21 cellular contexts compared by ENCODE assay signal in genomic region chr4:94828882-94829281, GRCh38.
"Had no signal": no experiment of that assay in that cellular context is flagged by ENCODE, and none has a peak within 500 bp of the region (broad histone marks: within the 10 kb centered on the region; RNA-seq: fewer than 3 reads in every experiment).

No MANE protein-coding gene starts in this region.

- H3K27ac Mint-ChIP-seq: activated CD4-positive, alpha-beta T cell treated with anti-CD3 and anti-CD28 coated beads, Interleukin-2, amount 10 ng/mL, durations not matched to agents 24 days and 14 days; activated CD8-positive, alpha-beta T cell treated with anti-CD3 and anti-CD28 coated beads for 36 hours; activated naive CD8-positive, alpha-beta T cell treated with anti-CD3 and anti-CD28 coated beads, Interleukin-2, amount 10 ng/mL, durations not matched to agents 7 days and 5 days; activated T-helper 17 cell treated with anti-CD3 and anti-CD28 coated beads, Interleukin-2, amount 50 U/mL, for 72 hours; stimulated activated naive CD8-positive, alpha-beta T cell treated with anti-CD3 and anti-CD28 coated beads, Interleukin-15, Interleukin-2, amounts not matched to agents 100 ng/mL and 50 ng/mL, for 24 hours had no signal

- H3K27ac ChIP-seq: brain microvascular endothelial cell, tibial nerve had no signal

- H3K4me3 Mint-ChIP-seq: activated CD4-positive, alpha-beta T cell treated with anti-CD3 and anti-CD28 coated beads, Interleukin-2, amount 10 ng/mL, durations not matched to agents 24 days and 14 days; activated CD8-positive, alpha-beta T cell treated with anti-CD3 and anti-CD28 coated beads for 36 hours; activated naive CD8-positive, alpha-beta T cell treated with anti-CD3 and anti-CD28 coated beads, Interleukin-2, amount 10 ng/mL, durations not matched to agents 7 days and 5 days; activated T-helper 17 cell treated with anti-CD3 and anti-CD28 coated beads, Interleukin-2, amount 50 U/mL, for 72 hours; stimulated activated naive CD8-positive, alpha-beta T cell treated with anti-CD3 and anti-CD28 coated beads, Interleukin-15, Interleukin-2, amounts not matched to agents 100 ng/mL and 50 ng/mL, for 24 hours had no signal

- H3K9me3 ChIP-seq: tibial nerve had no signal

- FAIRE-seq: islet of Langerhans, urothelium cell line had no signal

- ATAC-seq: activated CD8-positive, alpha-beta T cell treated with anti-CD3 and anti-CD28 coated beads for 36 hours; activated T-helper 17 cell treated with anti-CD3 and anti-CD28 coated beads, Interleukin-2, amount 50 U/mL, for 72 hours; left lobe of liver had no signal

- H3K36me3 Mint-ChIP-seq: activated naive CD8-positive, alpha-beta T cell treated with anti-CD3 and anti-CD28 coated beads, Interleukin-2, amount 10 ng/mL, durations not matched to agents 7 days and 5 days had no signal

- DNase-seq: activated CD4-positive, alpha-beta T cell treated with anti-CD3 and anti-CD28 coated beads, Interleukin-2, amount 10 ng/mL, durations not matched to agents 24 days and 14 days; activated CD8-positive, alpha-beta T cell treated with anti-CD3 and anti-CD28 coated beads for 36 hours; activated naive CD4-positive, alpha-beta T cell; activated naive CD8-positive, alpha-beta T cell treated with anti-CD3 and anti-CD28 coated beads, Interleukin-2, amount 10 ng/mL, durations not matched to agents 7 days and 5 days; activated T-cell treated with anti-CD3 and anti-CD28 coated beads, Interleukin-2, amount 50 U/mL, for 1 hour; brain microvascular endothelial cell; cortex of kidney; foreskin fibroblast; glutamatergic neuron; hippocampal formation; occipital lobe; retina; stimulated activated CD4-positive, alpha-beta T cell treated with anti-CD3 and anti-CD28 coated beads, Interleukin-2, amount 100 ng/mL, for 24 hours; T1000 had no signal

- H3K9me3 Mint-ChIP-seq: activated CD4-positive, alpha-beta T cell treated with anti-CD3 and anti-CD28 coated beads, Interleukin-2, amount 10 ng/mL, durations not matched to agents 24 days and 14 days; activated CD8-positive, alpha-beta T cell treated with anti-CD3 and anti-CD28 coated beads for 36 hours; activated naive CD8-positive, alpha-beta T cell treated with anti-CD3 and anti-CD28 coated beads, Interleukin-2, amount 10 ng/mL, durations not matched to agents 7 days and 5 days; activated T-helper 17 cell treated with anti-CD3 and anti-CD28 coated beads, Interleukin-2, amount 50 U/mL, for 72 hours; stimulated activated naive CD8-positive, alpha-beta T cell treated with anti-CD3 and anti-CD28 coated beads, Interleukin-15, Interleukin-2, amounts not matched to agents 100 ng/mL and 50 ng/mL, for 24 hours had no signal

- H3K4me1 Mint-ChIP-seq: activated CD4-positive, alpha-beta T cell treated with anti-CD3 and anti-CD28 coated beads, Interleukin-2, amount 10 ng/mL, durations not matched to agents 24 days and 14 days; activated T-helper 17 cell treated with anti-CD3 and anti-CD28 coated beads, Interleukin-2, amount 50 U/mL, for 72 hours had no signal

- H3K36me3 ChIP-seq: brain microvascular endothelial cell, tibial nerve had no signal

- H3K27me3 ChIP-seq: brain microvascular endothelial cell, tibial nerve had no signal

- H3K27me3 Mint-ChIP-seq: activated CD8-positive, alpha-beta T cell treated with anti-CD3 and anti-CD28 coated beads for 36 hours; activated naive CD8-positive, alpha-beta T cell treated with anti-CD3 and anti-CD28 coated beads, Interleukin-2, amount 10 ng/mL, durations not matched to agents 7 days and 5 days; stimulated activated naive CD8-positive, alpha-beta T cell treated with anti-CD3 and anti-CD28 coated beads, Interleukin-15, Interleukin-2, amounts not matched to agents 100 ng/mL and 50 ng/mL, for 24 hours had no signal

- H3K4me3 ChIP-seq: lung, tibial nerve had no signal
